18 cellular contexts compared by ENCODE assay signal in genomic region chr10:42482411-42482810, GRCh38.
DNase-seq lines count a peak whose midpoint lies in the region; ATAC-seq and TF ChIP-seq lines count a peak whose summit lies in the region.
"Had no signal": no experiment of that assay in that cellular context is flagged by ENCODE, and none has a peak within 500 bp of the region (broad histone marks: within the 10 kb centered on the region; RNA-seq: fewer than 3 reads in every experiment).

No MANE protein-coding gene starts in this region.

- H2BK5ac ChIP-seq in IMR-90 (ENCODE audit: low read depth, low read length, poor library complexity, severe bottlenecking): no peak overlapping the region

- H2BK15ac ChIP-seq in IMR-90 (ENCODE audit: low read depth, low read length): no peak overlapping the region

- H4K5ac ChIP-seq in IMR-90 (ENCODE audit: low read depth, low read length): no peak overlapping the region

- H2BK120ac ChIP-seq in IMR-90 (ENCODE audit: low read depth, low read length): no peak overlapping the region

- CTCF ChIA-PET in IMR-90 (lab: Yijun Ruan, JAX): no interaction called here

- no peak overlapping the region for H3K23ac ChIP-seq in IMR-90 (ENCODE audit: low read depth, low read length)

- no peaks in the 10 kb centered on the region for H3K4me1 ChIP-seq in IMR-90 (ENCODE audit: control insufficient read depth, insufficient read depth, low read length)

- no peak overlapping the region for H3K4ac ChIP-seq in IMR-90 (ENCODE audit: low read depth, low read length)

- H4K8ac ChIP-seq in IMR-90 (ENCODE audit: low read depth in 2 of 2, low read length in 2 of 2): no peak overlapping the region

- no peaks in the 10 kb centered on the region for H3K4me1 Mint-ChIP-seq in naive thymus-derived CD8-positive, alpha-beta T cell
- H3K4me1 Mint-ChIP-seq: T-cell had no signal

- intact Hi-C loops in IMR-90 (cut with micrococcal nuclease): no loop called here

- TF ChIP-seq RAD21 in IMR-90 (IDR thresholded peaks at IDR 0.05; ENCODE audit: low read length): no peak

- peaks cover 3 to 33% (median 6%) of the 10 kb centered on the region in 5 donors for H3K27me3 Mint-ChIP-seq in naive thymus-derived CD8-positive, alpha-beta T cell

- H3K18ac ChIP-seq in IMR-90 (ENCODE audit: low read depth, low read length): no peak overlapping the region

- H3K9me3 Mint-ChIP-seq in naive thymus-derived CD8-positive, alpha-beta T cell: peaks cover 0 to 26% (median 11%) of the 10 kb centered on the region in 9 donors

- no peak overlapping the region for H3K27ac ChIP-seq in IMR-90 (ENCODE audit: insufficient read depth, low read length)
- H3K27ac ChIP-seq: KMS-11, SK-N-MC had no signal

- H3K36me3 ChIP-seq in IMR-90 (ENCODE audit: control insufficient read depth, insufficient read depth, low read length): no peaks in the 10 kb centered on the region

- no peak overlapping the region for H3K4me2 ChIP-seq in IMR-90 (ENCODE audit: low read depth, low read length)
- H3K4me2 ChIP-seq: KMS-11 had no signal

- no peak overlapping the region for H3K4me3 Mint-ChIP-seq in naive thymus-derived CD8-positive, alpha-beta T cell
- H3K4me3 Mint-ChIP-seq: T-cell had no signal

- no peak for TF ChIP-seq POLR2A in IMR-90 (IDR thresholded peaks at IDR 0.05; ENCODE audit: low read depth, low read length)

- no peak overlapping the region for H4K91ac ChIP-seq in IMR-90 (ENCODE audit: insufficient read depth, low read depth, low read length)

- H3K79me1 ChIP-seq in IMR-90 (ENCODE audit: low read depth in 1 of 2, low read length in 2 of 2): no peaks in the 10 kb centered on the region

- H3K4me3 ChIP-seq in IMR-90 (ENCODE audit: insufficient read depth, low read depth, low read length) (no peak overlapping the region), fibroblast of mammary gland (ENCODE audit: control insufficient read depth, low read depth, low read length) (no peak overlapping the region)
- H3K4me3 ChIP-seq: SK-N-MC had no signal

- ATAC-seq in IMR-90 (ENCODE audit: low read depth): no peak
- no peak for ATAC-seq in activated CD4-positive, CD25-positive, alpha-beta regulatory T cell treated with anti-CD3 and anti-CD28 coated beads, Interleukin-2, amount 50 U/mL, for 24 hours
- no peak for ATAC-seq in esophagus mucosa
- no peak for ATAC-seq in naive thymus-derived CD8-positive, alpha-beta T cell
- ATAC-seq: HepG2, T-cell had no signal

- H2AK5ac ChIP-seq in IMR-90 (ENCODE audit: low read depth, low read length): no peak overlapping the region

- peaks cover 3% of the 10 kb centered on the region; the same call in 1 of the 2 replicates for H3K9me3 ChIP-seq in IMR-90 (ENCODE audit: control insufficient read depth, insufficient read depth, low read length)

- H3K27me3 ChIP-seq in IMR-90 (ENCODE audit: control insufficient read depth, insufficient read depth, low read length): no peaks in the 10 kb centered on the region

- no peaks in the 10 kb centered on the region for H3K9me1 ChIP-seq in IMR-90 (ENCODE audit: insufficient read depth, low read length)

- 20% methylated on average over 1 of the region's 1 CpG; no CpG with 5 or more reads in 1 of the 2 experiments for WGBS in IMR-90 (ENCODE audit: extremely low coverage in 2 of 2, insufficient read length in 1 of 2), 2 experiments

- H4K20me1 ChIP-seq in IMR-90 (ENCODE audit: insufficient read depth, low read length): no peaks in the 10 kb centered on the region

- no peak overlapping the region for H2AK9ac ChIP-seq in IMR-90 (replicated peaks; ENCODE audit: low read depth, low read length, poor library complexity)

- H3K14ac ChIP-seq in IMR-90 (replicated peaks; ENCODE audit: low read depth, low read length): no peak overlapping the region

- peaks cover 0 to 7% (median 0%) of the 10 kb centered on the region in 3 donors for H3K36me3 Mint-ChIP-seq in naive thymus-derived CD8-positive, alpha-beta T cell
- H3K36me3 Mint-ChIP-seq: T-cell had no signal

- in situ Hi-C loops in IMR-90 (cut with MboI; ENCODE audit: low sequenced_read_pairs): no loop called here

- H3K9ac ChIP-seq in IMR-90 (ENCODE audit: low read depth, low read length): no peak overlapping the region
- H3K9ac ChIP-seq: KMS-11 had no signal

- H2BK20ac ChIP-seq in IMR-90 (ENCODE audit: low read depth, low read length): no peak overlapping the region

- no peak overlapping the region for H3K27ac Mint-ChIP-seq in naive thymus-derived CD8-positive, alpha-beta T cell
- H3K27ac Mint-ChIP-seq: T-cell had no signal

- BruUV-seq in IMR-90 (replicated peaks; lab: Mats Ljungman, UMichigan): no TSS peak

- POLR2A ChIA-PET in IMR-90 (lab: Charles Lee; ENCODE audit: unreplicated experiment): no interaction called here
- POLR2A ChIA-PET in naive thymus-derived CD8-positive, alpha-beta T cell (lab: Charles Lee): no interaction called here

- dilution Hi-C loops in IMR-90 (cut with HindIII; ENCODE audit: low sequenced_read_pairs, unreplicated experiment): no loop called here

- DNase-seq in EH (ENCODE audit: low read depth) (peak; percentile 54), IMR-90 (peak; percentile 6), fibroblast of mammary gland (ENCODE audit: low read depth) (peak; percentile 0), stromal cell of bone marrow (ENCODE audit: low read depth) (peak; percentile 16)
- DNase-seq in naive thymus-derived CD8-positive, alpha-beta T cell: no peak
- DNase-seq: GOT3, MM.1S, NCI-H1092 treated with DMSO at 0.1 percent for 48 hours, NCI-H1694, NCI-H2227 treated with DMSO at 0.1 percent for 48 hours, NCI-H524 treated with DMSO at 0.1 percent for 48 hours, Right ventricle myocardium superior, T-cell had no signal

- no peak overlapping the region for H3K56ac ChIP-seq in IMR-90 (ENCODE audit: extremely low read depth, insufficient read depth, low read length)

- TF ChIP-seq CTCF in IMR-90 (conservative IDR thresholded peaks at IDR 0.05; ENCODE audit: low read depth, low read length) (no peak), fibroblast of mammary gland (conservative IDR thresholded peaks at IDR 0.05; ENCODE audit: control insufficient read depth, insufficient read depth, low read depth, low read length) (no peak)

- H2AFZ ChIP-seq in IMR-90 (replicated peaks; ENCODE audit: low read length, poor library complexity): no peak overlapping the region

TF ChIP-seq in IMR-90, 13 proteins besides CTCF, POLR2A, EP300 and RAD21:
- TF ChIP-seq CEBPB (IDR thresholded peaks at IDR 0.05; ENCODE audit: low read depth, low read length) (no peak), RCOR1 (IDR thresholded peaks at IDR 0.05; ENCODE audit: insufficient replicate concordance, low read length) (no peak), CHD1 (IDR thresholded peaks at IDR 0.05; ENCODE audit: low read depth, low read length) (no peak), ELK1 (IDR thresholded peaks at IDR 0.05; ENCODE audit: borderline replicate concordance, low read depth, low read length) (no peak), BHLHE40 (IDR thresholded peaks at IDR 0.05; ENCODE audit: low read depth, low read length) (no peak), USF2 (IDR thresholded peaks at IDR 0.05; ENCODE audit: low read depth, low read length) (no peak), RFX5 (IDR thresholded peaks at IDR 0.05; ENCODE audit: low read depth, low read length) (no peak), NFE2L2 (IDR thresholded peaks at IDR 0.05; ENCODE audit: low read depth, low read length) (no peak), MXI1 (IDR thresholded peaks at IDR 0.05; ENCODE audit: borderline replicate concordance, low read depth, low read length) (no peak), MAFK (IDR thresholded peaks at IDR 0.05; ENCODE audit: low read depth, low read length) (no peak), FOS (IDR thresholded peaks at IDR 0.05; ENCODE audit: low read depth, low read length) (no peak), MAZ (IDR thresholded peaks at IDR 0.05; ENCODE audit: borderline replicate concordance, low read depth, low read length) (no peak), SMC3 (IDR thresholded peaks at IDR 0.05; ENCODE audit: low read depth, low read length) (no peak)

Comparison
In these comparisons a context has a peak if more than half of its experiments do, and no peak if none do; other contexts are left out.
1. DNase-seq: peak in EH (single experiment), IMR-90 (single experiment), fibroblast of mammary gland (single experiment) and stromal cell of bone marrow (single experiment); none in naive thymus-derived CD8-positive, alpha-beta T cell (0 of 10).